In genomic region chr1:113437554-113438341, GRCh38 we compare ENCODE assay signal across 21 cellular contexts.
"Had no signal": no experiment of that assay in that cellular context is flagged by ENCODE, and none has a peak within 500 bp of the region (broad histone marks: within the 10 kb centered on the region; RNA-seq: fewer than 3 reads in every experiment).

No MANE protein-coding gene starts in this region.

- FAIRE-seq: RCC 7860 had no signal

- H3K27me3 ChIP-seq: SJSA1 had no signal

- H3K9me3 ChIP-seq: SJSA1 had no signal

- DNase-seq: Karpas-422, KG1, MM.1S, NCI-H1092 treated with DMSO at 0.1 percent for 48 hours, NCI-H1436, NCI-H187, NCI-H2029, NCI-H2081 treated with DMSO at 0.1 percent for 48 hours, NCI-H2171, NCI-H226, NCI-H446, NCI-H510A, NCI-H524 treated with DMSO at 0.1 percent for 48 hours, NCI-H69, NCI-H774, Right ventricle myocardium superior, RPMI8226, SIG-M5 had no signal

- H3K36me3 ChIP-seq: SJSA1 had no signal

- H3K4me3 ChIP-seq: SJSA1, SK-N-MC had no signal

- H3K27ac ChIP-seq: SJSA1, SK-N-MC had no signal
